In genomic region chr16:58105619-58106018, GRCh38 we compare ENCODE assay signal across 27 cellular contexts. TPM values are rescaled to one million over a fixed set of nuclear protein-coding genes. Genes with fewer than 3 reads are reported as not detected.
DNase-seq lines count a peak whose midpoint lies in the region; ATAC-seq lines count a peak whose summit lies in the region.
"Had no signal": no experiment of that assay in that cellular context is flagged by ENCODE, and none has a peak within 500 bp of the region (broad histone marks: within the 10 kb centered on the region; RNA-seq: fewer than 3 reads in every experiment).

No MANE protein-coding gene starts in this region.

- H3K4me1 Mint-ChIP-seq in activated naive CD4-positive, alpha-beta T cell treated with anti-CD3 and anti-CD28 coated beads for 36 hours (ENCODE audit: low read depth): peaks cover 2% of the 10 kb centered on the region

- intact Hi-C loops in activated naive CD4-positive, alpha-beta T cell treated with anti-CD3 and anti-CD28 coated beads for 36 hours (cut with micrococcal nuclease): loop anchor here (10.0 kb wide), 1 partner anchor 199 kb away; no protein-coding TSS in a partner anchor

- H3K36me3 Mint-ChIP-seq in activated naive CD4-positive, alpha-beta T cell treated with anti-CD3 and anti-CD28 coated beads for 36 hours (ENCODE audit: low read depth): no peaks in the 10 kb centered on the region
- H3K36me3 Mint-ChIP-seq: activated naive CD4-positive, alpha-beta T cell treated with anti-CD3 and anti-CD28 coated beads, Interleukin-2, amount 50 U/mL, for 72 hours; naive thymus-derived CD8-positive, alpha-beta T cell had no signal

- no peaks in the 10 kb centered on the region for H3K9me3 ChIP-seq in HAP-1
- H3K9me3 ChIP-seq: gastrocnemius medialis, tibial nerve had no signal

- H3K4me1 ChIP-seq in HAP-1: peaks cover 4% of the 10 kb centered on the region; the same call in 1 of the 2 replicates
- H3K4me1 ChIP-seq: gastrocnemius medialis had no signal

- H3K36me3 ChIP-seq in HAP-1 (replicated peaks): no peaks in the 10 kb centered on the region
- H3K36me3 ChIP-seq: gastrocnemius medialis, tibial nerve had no signal

- in situ Hi-C loops in Caki2 (cut with HindIII; ENCODE audit: low pct_unique_long_range_greater_than_20kb, low sequenced_read_pairs) (no loop called here), HAP-1 (cut with MboI; ENCODE audit: low sequenced_read_pairs) (no loop called here)

- CTCF ChIA-PET in activated naive CD4-positive, alpha-beta T cell treated with anti-CD3 and anti-CD28 coated beads for 36 hours (lab: Charles Lee): no interaction called here

- no peaks in the 10 kb centered on the region for H3K9me3 Mint-ChIP-seq in activated naive CD4-positive, alpha-beta T cell treated with anti-CD3 and anti-CD28 coated beads for 36 hours
- H3K9me3 Mint-ChIP-seq: activated naive CD4-positive, alpha-beta T cell treated with anti-CD3 and anti-CD28 coated beads, Interleukin-2, amount 50 U/mL, for 72 hours; endodermal cell; naive thymus-derived CD8-positive, alpha-beta T cell had no signal

- no peak overlapping the region for H3K4me3 ChIP-seq in HAP-1
- H3K4me3 ChIP-seq: gastrocnemius medialis, tibial nerve had no signal

- H3K27ac Mint-ChIP-seq in activated naive CD4-positive, alpha-beta T cell treated with anti-CD3 and anti-CD28 coated beads for 36 hours: no peak overlapping the region
- H3K27ac Mint-ChIP-seq: activated naive CD4-positive, alpha-beta T cell treated with anti-CD3 and anti-CD28 coated beads, Interleukin-2, amount 50 U/mL, for 72 hours; B cell; endodermal cell; naive thymus-derived CD8-positive, alpha-beta T cell had no signal

- H3K27me3 Mint-ChIP-seq in activated naive CD4-positive, alpha-beta T cell treated with anti-CD3 and anti-CD28 coated beads for 36 hours (ENCODE audit: low read depth): no peaks in the 10 kb centered on the region
- H3K27me3 Mint-ChIP-seq: B cell; naive thymus-derived CD8-positive, alpha-beta T cell had no signal

- H3K27me3 ChIP-seq in HAP-1 (ENCODE audit: low read depth): no peaks in the 10 kb centered on the region
- H3K27me3 ChIP-seq: gastrocnemius medialis, tibial nerve had no signal

- peak; percentile 22 for DNase-seq in Caki2 (ENCODE audit: low read depth)
- DNase-seq in Kasumi-1 (lab: John Stamatoyannopoulos, UW): peak; percentile 83 to 89
- DNase-seq in dermis blood vessel endothelial cell: peak; percentile 57
- peak; percentile 26 to 57 for DNase-seq in lung microvascular endothelial cell (ENCODE audit: low read depth in 2 of 2)
- DNase-seq in HAP-1 (ENCODE audit: low spot score in 2 of 2): no peak
- no peak for DNase-seq in stimulated activated CD4-positive, alpha-beta T cell treated with anti-CD3 and anti-CD28 coated beads, Interleukin-4, amount 100 ng/mL, for 4 hours
- no peak for DNase-seq in activated naive CD4-positive, alpha-beta T cell treated with anti-CD3 and anti-CD28 coated beads for 36 hours
- DNase-seq: activated CD4-positive, alpha-beta T cell treated with anti-CD3 and anti-CD28 coated beads, Interleukin-2, amount 50 U/mL, for 48 hours; activated CD4-positive, CD25-positive, alpha-beta regulatory T cell; activated CD8-positive, alpha-beta memory T cell treated with anti-CD3 and anti-CD28 coated beads, Interleukin-2, amount 50 U/mL, for 48 hours; anterior cingulate cortex; endodermal cell; gastrocnemius medialis; hippocampal formation; naive thymus-derived CD8-positive, alpha-beta T cell; NCI-H1092 treated with DMSO at 0.1 percent for 48 hours; NCI-H187; NCI-H526 treated with DMSO at 0.1 percent for 48 hours; SHP77; small intestine; stimulated activated CD4-positive, alpha-beta T cell treated with anti-CD3 and anti-CD28 coated beads, Interleukin-1b, Interleukin-23, amount 100 ng/mL, for 48 hours; T-helper 9 cell had no signal

- no peak overlapping the region for H3K4me3 Mint-ChIP-seq in activated naive CD4-positive, alpha-beta T cell treated with anti-CD3 and anti-CD28 coated beads for 36 hours
- H3K4me3 Mint-ChIP-seq: B cell; endodermal cell; naive thymus-derived CD8-positive, alpha-beta T cell had no signal

- ATAC-seq in HG02840 (IDR thresholded peaks at IDR 0.05; ENCODE audit: low FRiP score, unreplicated experiment): no peak
- ATAC-seq: activated naive CD4-positive, alpha-beta T cell treated with anti-CD3 and anti-CD28 coated beads, Interleukin-2, amount 50 U/mL, for 72 hours; gastrocnemius medialis; naive thymus-derived CD8-positive, alpha-beta T cell; Panc1 had no signal

RNA-seq across cellular contexts. Expression of gene CFAP20, which starts 23.6 kb away (rescaled TPM):
- 160 and 172 TPM in 2 replicates for total RNA-seq in Caki2 (2014; rRNA removed; shearing (Covaris generic); ENCODE audit: low replicate concordance)
- total RNA-seq in dermis blood vessel endothelial cell (57.9 and 82.7 TPM in 2 replicates), lung microvascular endothelial cell (44.5 and 52.6 TPM in 2 replicates)
- 10 to 100 TPM; 31.2 to 31.4 TPM for total RNA-seq in activated naive CD4-positive, alpha-beta T cell treated with anti-CD3 and anti-CD28 coated beads for 36 hours

Comparison
In these comparisons a context has a peak if more than half of its experiments do, and no peak if none do; other contexts are left out.
1. DNase-seq: peak in Caki2 (single experiment), Kasumi-1 (2 of 2), dermis blood vessel endothelial cell (single experiment) and lung microvascular endothelial cell (2 of 2); none in HAP-1 (0 of 2), stimulated activated CD4-positive, alpha-beta T cell treated with anti-CD3 and anti-CD28 coated beads, Interleukin-4, amount 100 ng/mL, for 4 hours (0 of 2) and activated naive CD4-positive, alpha-beta T cell treated with anti-CD3 and anti-CD28 coated beads for 36 hours (single experiment).